9 cellular contexts compared by ENCODE assay signal in the genomic region with DNA sequence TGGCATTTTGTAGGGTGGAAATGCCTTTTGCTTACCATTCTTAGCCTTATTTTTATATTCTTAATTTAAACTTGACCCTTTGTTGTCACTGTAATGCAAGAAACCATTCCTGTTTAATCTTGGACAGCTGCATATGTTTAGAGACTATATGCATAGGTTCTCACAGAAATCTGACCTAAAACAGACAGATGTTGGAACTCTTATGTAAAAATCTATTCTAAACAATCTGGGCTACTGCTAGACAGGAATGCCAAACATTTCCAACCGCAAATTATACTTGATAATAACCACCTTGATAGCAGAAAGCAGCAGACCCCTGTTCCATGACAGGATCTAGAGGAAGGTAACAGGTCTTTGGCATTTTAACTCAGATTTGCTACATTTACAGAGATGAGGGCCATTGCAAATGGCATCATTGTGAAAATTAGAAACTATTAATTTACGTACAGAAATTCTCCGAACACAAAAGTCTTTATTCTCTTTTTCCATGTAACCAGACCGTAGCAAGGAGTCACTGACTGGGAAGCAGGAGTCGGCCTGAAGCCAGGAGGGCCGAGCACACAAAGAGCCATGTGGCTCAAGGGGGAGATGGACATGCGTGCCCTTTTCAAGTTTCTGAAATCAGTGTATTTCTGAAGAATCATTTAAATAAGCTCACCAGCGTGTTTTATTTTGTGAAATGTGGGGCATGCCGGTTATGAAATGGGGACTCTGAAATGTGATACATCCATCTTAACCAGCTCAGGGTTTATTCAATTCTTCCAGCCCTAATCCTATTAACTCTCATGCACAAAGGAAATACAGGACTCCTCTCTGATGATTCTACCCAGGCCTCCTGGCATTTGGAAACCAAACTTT.
DNase-seq lines count a peak whose midpoint lies in the region; TF ChIP-seq lines count a peak whose summit lies in the region.
"Had no signal": no experiment of that assay in that cellular context is flagged by ENCODE, and none has a peak within 500 bp of the region (broad histone marks: within the 10 kb centered on the region; RNA-seq: fewer than 3 reads in every experiment).

No MANE protein-coding gene starts in this region.

- H3K79me1 ChIP-seq in trophoblast cell (ENCODE audit: low read length), result peaks cover 23% of the 10 kb centered on the region

- H3K27me3 ChIP-seq in BLaER1 (no peaks in the 10 kb centered on the region), PC-9 (ENCODE audit: insufficient read depth, low read depth) (no peaks in the 10 kb centered on the region), trophoblast cell (ENCODE audit: insufficient read depth, low read length) (no peaks in the 10 kb centered on the region)

- DNase-seq in PC-9, result no peak
- peak; percentile 66 for DNase-seq in fibroblast of the aortic adventitia (ENCODE audit: low read depth)
- DNase-seq in trophoblast cell, result no peak
- DNase-seq in NCI-H1436 (lab: John Stamatoyannopoulos, UW), result no peak
- no peak for DNase-seq in GM10248 (ENCODE audit: extremely low spot score)
- no peak for DNase-seq in stimulated activated CD4-positive, alpha-beta T cell treated with anti-CD3 and anti-CD28 coated beads, Interleukin-12 subunit alpha, Interleukin-12 subunit beta, amount 100 ng/mL, for 4 hours
- DNase-seq in OCI-LY7 (ENCODE audit: low spot score), result no peak
- DNase-seq: MM.1S had no signal

- CTCF ChIA-PET in PC-9 (lab: Charles Lee) (interaction anchor here (0.6 to 1.2 kb wide), 3 partner anchors 52 to 137 kb away, joined by 3 read pairs; no protein-coding TSS in a partner anchor), GM10248 (lab: Yijun Ruan, JAX) (interaction anchor here (1.1 to 1.3 kb wide), 6 partner anchors 13 to 82 kb away, joined by 3 to 5 read pairs (median 3); no protein-coding TSS in a partner anchor), OCI-LY7 (lab: Charles Lee; ENCODE audit: unreplicated experiment) (no interaction called here)

- no peak overlapping the region for H2AK5ac ChIP-seq in trophoblast cell (ENCODE audit: low read length)

- peak overlapping the region; percentile 65 for H2BK120ac ChIP-seq in trophoblast cell (ENCODE audit: insufficient read depth, low read length, poor library complexity)

- BruUV-seq in PC-9 (replicated peaks; lab: Mats Ljungman, UMichigan) (no TSS peak), OCI-LY7 (replicated peaks; lab: Mats Ljungman, UMichigan) (no TSS peak)

- no peak overlapping the region for H4K8ac ChIP-seq in trophoblast cell (ENCODE audit: low read depth, low read length)

- POLR2A ChIA-PET in PC-9 (lab: Charles Lee; ENCODE audit: unreplicated experiment) (interaction anchor here (0.5 to 1.0 kb wide), 6 partner anchors 17 to 87 kb away, joined by 3 to 20 read pairs (median 4); no protein-coding TSS in a partner anchor), GM10248 (lab: Yijun Ruan, JAX) (no interaction called here), OCI-LY7 (lab: Charles Lee) (interaction anchor here (0.6 to 1.2 kb wide), 2 partner anchors 42 to 426 kb away, joined by 3 to 4 read pairs; no protein-coding TSS in a partner anchor)

- peak overlapping the region; percentile 74 for H2BK5ac ChIP-seq in trophoblast cell (ENCODE audit: low read depth, low read length, poor library complexity)

- no peak overlapping the region for H3K18ac ChIP-seq in trophoblast cell (ENCODE audit: low read length)

- peaks cover 66% of the 10 kb centered on the region for H3F3A ChIP-seq in PC-9 (ENCODE audit: insufficient read depth, low read depth)

- peak overlapping the region; percentile 37 for H3K4ac ChIP-seq in trophoblast cell (ENCODE audit: low read depth, low read length)

- peaks cover 70% of the 10 kb centered on the region for H3K4me1 ChIP-seq in BLaER1
- peaks cover 82% of the 10 kb centered on the region for H3K4me1 ChIP-seq in PC-9 (replicated peaks; ENCODE audit: insufficient read depth)
- peaks cover 19 to 31% of the 10 kb centered on the region in 2 experiments for H3K4me1 ChIP-seq in trophoblast cell (ENCODE audit: control insufficient read depth in 1 of 2, insufficient read depth in 2 of 2, low read length in 2 of 2)
- H3K4me1 ChIP-seq in OCI-LY7 (ENCODE audit: insufficient read depth, low read length, poor library complexity, severe bottlenecking), result peaks cover 12% of the 10 kb centered on the region

- H3K9me2 ChIP-seq in PC-9 (ENCODE audit: insufficient read depth) (no peaks in the 10 kb centered on the region), OCI-LY7 (ENCODE audit: insufficient read depth, low read length) (no peaks in the 10 kb centered on the region)

- H3K4me3 ChIP-seq in BLaER1, result no peak overlapping the region
- H3K4me3 ChIP-seq in PC-9, result 0 out of 2 replicates have a peak overlapping the region, but pooled peaks have one; percentile 13
- H3K4me3 ChIP-seq in fibroblast of the aortic adventitia (ENCODE audit: low read depth, low read length), result no peak overlapping the region
- no peak overlapping the region for H3K4me3 ChIP-seq in trophoblast cell (ENCODE audit: low read depth, low read length)
- H3K4me3 ChIP-seq in OCI-LY7 (ENCODE audit: low read depth, low read length, poor library complexity, severe bottlenecking), result no peak overlapping the region

- H2AFZ ChIP-seq in PC-9 (no peak overlapping the region), trophoblast cell (ENCODE audit: insufficient read depth, low read length, poor library complexity) (no peak overlapping the region), OCI-LY7 (ENCODE audit: low read length) (no peak overlapping the region)

- H3K14ac ChIP-seq in trophoblast cell (ENCODE audit: low read length), result peak overlapping the region; percentile 58

- H3K79me2 ChIP-seq in PC-9 (ENCODE audit: low read depth) (peaks cover 35% of the 10 kb centered on the region), trophoblast cell (ENCODE audit: control insufficient read depth, insufficient read depth, low read length, poor library complexity) (no peaks in the 10 kb centered on the region), OCI-LY7 (ENCODE audit: insufficient read depth, low read depth, low read length) (no peaks in the 10 kb centered on the region)

- H4K20me1 ChIP-seq in BLaER1, result no peaks in the 10 kb centered on the region; the same call in 1 of the 2 replicates
- no peaks in the 10 kb centered on the region for H4K20me1 ChIP-seq in PC-9 (ENCODE audit: insufficient read depth)
- peaks cover 10% of the 10 kb centered on the region for H4K20me1 ChIP-seq in OCI-LY7 (ENCODE audit: insufficient read depth, low read length)

- peak overlapping the region; percentile 35 for H3K4me2 ChIP-seq in BLaER1
- peak overlapping the region; percentile 78 for H3K4me2 ChIP-seq in PC-9
- no peak overlapping the region for H3K4me2 ChIP-seq in trophoblast cell (ENCODE audit: low read length)
- H3K4me2 ChIP-seq in OCI-LY7 (ENCODE audit: low read length), result no peak overlapping the region

- no CpG with 5 or more reads among the region's 9 CpGs for WGBS in trophoblast cell (ENCODE audit: extremely low coverage, insufficient coverage, insufficient read length)

- intact Hi-C loops in PC-9 (cut with micrococcal nuclease; ENCODE audit: unreplicated experiment) (no loop called here), OCI-LY7 (cut with micrococcal nuclease; ENCODE audit: unreplicated experiment) (no loop called here)

- H3K27ac ChIP-seq in BLaER1 (no peak overlapping the region), PC-9 (peak overlapping the region; percentile 100), trophoblast cell (ENCODE audit: low read depth, low read length) (no peak overlapping the region), OCI-LY7 (ENCODE audit: low read depth, low read length, poor library complexity, severe bottlenecking) (no peak overlapping the region)

- H2BK12ac ChIP-seq in trophoblast cell (ENCODE audit: low read length), result peak overlapping the region; percentile 85

- no peak overlapping the region for H4K12ac ChIP-seq in trophoblast cell (ENCODE audit: low read depth, low read length)

- H3K23ac ChIP-seq in trophoblast cell (ENCODE audit: low read length), result no peak overlapping the region

- no peaks in the 10 kb centered on the region for H3K36me3 ChIP-seq in BLaER1
- no peaks in the 10 kb centered on the region for H3K36me3 ChIP-seq in PC-9 (ENCODE audit: low read depth)
- H3K36me3 ChIP-seq in trophoblast cell (ENCODE audit: control insufficient read depth in 1 of 2, insufficient read depth in 2 of 2, low read length in 2 of 2), result no peaks in the 10 kb centered on the region
- no peaks in the 10 kb centered on the region for H3K36me3 ChIP-seq in OCI-LY7 (ENCODE audit: insufficient read depth, low read length)

- H3K9me3 ChIP-seq in BLaER1 (peaks cover 4% of the 10 kb centered on the region; the same call in 1 of the 2 replicates), PC-9 (ENCODE audit: insufficient read depth, low read depth) (no peaks in the 10 kb centered on the region), trophoblast cell (ENCODE audit: insufficient read depth, low read depth, low read length) (no peaks in the 10 kb centered on the region), OCI-LY7 (ENCODE audit: low read length) (no peaks in the 10 kb centered on the region)

- H4K91ac ChIP-seq in trophoblast cell (ENCODE audit: low read depth, low read length), result peak overlapping the region; percentile 79

- H3K9ac ChIP-seq in BLaER1 (no peak overlapping the region), trophoblast cell (ENCODE audit: low read length) (no peak overlapping the region)

- TF ChIP-seq CTCF in PC-9 (conservative IDR thresholded peaks at IDR 0.05) (no peak), fibroblast of the aortic adventitia (IDR thresholded peaks at IDR 0.05; ENCODE audit: insufficient read depth, low read length) (no peak), GM10248 (IDR thresholded peaks at IDR 0.05; ENCODE audit: control extremely low read depth, extremely low read depth, low read depth, missing control alignments) (no peak), OCI-LY7 (conservative IDR thresholded peaks at IDR 0.05; ENCODE audit: low read length) (no peak)

Comparison
In these comparisons a context has a peak if more than half of its experiments do, and no peak if none do; other contexts are left out.
1. H3K4me2 ChIP-seq: peak in BLaER1 (single experiment) and PC-9 (single experiment); none in trophoblast cell (single experiment) and OCI-LY7 (single experiment).